Comparison of ENCODE assay signal across 8 cellular contexts in genomic region chr7:116984917-116985316, GRCh38. TPM values are rescaled to one million over a fixed set of nuclear protein-coding genes. Genes with fewer than 3 reads are reported as not detected.
DNase-seq lines count a peak whose midpoint lies in the region; ATAC-seq and TF ChIP-seq lines count a peak whose summit lies in the region.

No MANE protein-coding gene starts in this region.

- no peaks in the 10 kb centered on the region for H3K36me3 ChIP-seq in upper lobe of right lung

- H3K4me1 Mint-ChIP-seq in activated B cell treated with CpG ODN at 0.5 μM for 24 hours: no peaks in the 10 kb centered on the region

- TF ChIP-seq CTCF in activated B cell treated with CpG ODN at 0.5 μM for 24 hours (IDR thresholded peaks at IDR 0.05): peak; percentile 76
- peak; percentile 70 for TF ChIP-seq CTCF in upper lobe of right lung (IDR thresholded peaks at IDR 0.05)

- peak; percentile 9 for DNase-seq in GF-D8 (lab: John Stamatoyannopoulos, UW)
- DNase-seq in H4 (ENCODE audit: low spot score): peak; percentile 27
- DNase-seq in NCI-H146 (lab: John Stamatoyannopoulos, UW): peak; percentile 37
- no peak for DNase-seq in activated B cell treated with CpG ODN at 0.5 μM for 24 hours
- peak; percentile 73 for DNase-seq in inferior parietal cortex (ENCODE audit: extremely low spot score)
- DNase-seq in upper lobe of right lung: no peak

- no peak overlapping the region for H3K27ac ChIP-seq in upper lobe of right lung

- H3K4me3 ChIP-seq in upper lobe of right lung: no peak overlapping the region

- H3K4me3 Mint-ChIP-seq in activated B cell treated with CpG ODN at 0.5 μM for 24 hours: no peak overlapping the region

- H3K27ac Mint-ChIP-seq in activated B cell treated with CpG ODN at 0.5 μM for 24 hours: no peak overlapping the region

- H3K27me3 ChIP-seq in upper lobe of right lung: no peaks in the 10 kb centered on the region

- H3K9me3 ChIP-seq in upper lobe of right lung: no peaks in the 10 kb centered on the region

- no peaks in the 10 kb centered on the region for H3K36me3 Mint-ChIP-seq in activated B cell treated with CpG ODN at 0.5 μM for 24 hours (ENCODE audit: low read depth)

- peak; percentile 49 for ATAC-seq in activated B cell treated with CpG ODN at 0.5 μM for 24 hours (ENCODE audit: low read depth)
- peak; percentile 64 for ATAC-seq in upper lobe of right lung
- ATAC-seq in GM21737 (IDR thresholded peaks at IDR 0.05; ENCODE audit: unreplicated experiment): no peak
- no peak for ATAC-seq in GM19328 (IDR thresholded peaks at IDR 0.05; ENCODE audit: unreplicated experiment)

- H3K9me3 Mint-ChIP-seq in activated B cell treated with CpG ODN at 0.5 μM for 24 hours: no peaks in the 10 kb centered on the region

- POLR2A ChIA-PET in activated B cell treated with CpG ODN at 0.5 μM for 24 hours (lab: Charles Lee): no interaction called here

- intact Hi-C loops in activated B cell treated with CpG ODN at 0.5 μM for 24 hours (cut with micrococcal nuclease): loop anchor here (1.0 to 2.0 kb wide), 4 partner anchors 30 to 142 kb away; no protein-coding TSS in a partner anchor
- intact Hi-C loops in upper lobe of right lung (cut with DNase I): loop anchor here (10.0 kb wide), 1 partner anchor 130 kb away; no protein-coding TSS in a partner anchor

- no peaks in the 10 kb centered on the region for H3K27me3 Mint-ChIP-seq in activated B cell treated with CpG ODN at 0.5 μM for 24 hours

- CTCF ChIA-PET in activated B cell treated with CpG ODN at 0.5 μM for 24 hours (lab: Charles Lee): interaction anchor here (0.7 to 11.4 kb wide), 12 partner anchors 11 to 145 kb away, joined by 3 to 225 read pairs (median 5); no protein-coding TSS in a partner anchor

- no peaks in the 10 kb centered on the region for H3K4me1 ChIP-seq in upper lobe of right lung

RNA-seq across cellular contexts. Expression of gene ST7, which starts 31.6 kb away (rescaled TPM):
- 23.0 and 27.6 TPM in 2 replicates for total RNA-seq in H4 (2014; rRNA removed; shearing (Covaris generic))
- total RNA-seq in activated B cell treated with CpG ODN at 0.5 μM for 24 hours (8.3 and 8.5 TPM in 2 replicates), upper lobe of right lung (48.6 TPM)

Comparison
In these comparisons a context has a peak if more than half of its experiments do, and no peak if none do; other contexts are left out.
1. DNase-seq: peak in GF-D8 (single experiment), H4 (single experiment), NCI-H146 (single experiment) and inferior parietal cortex (single experiment); none in activated B cell treated with CpG ODN at 0.5 μM for 24 hours (single experiment) and upper lobe of right lung (single experiment).
2. ATAC-seq: peak in activated B cell treated with CpG ODN at 0.5 μM for 24 hours (single experiment) and upper lobe of right lung (single experiment); none in GM21737 (single experiment) and GM19328 (single experiment).